1 cellular context compared by ENCODE assay signal in the genomic region with DNA sequence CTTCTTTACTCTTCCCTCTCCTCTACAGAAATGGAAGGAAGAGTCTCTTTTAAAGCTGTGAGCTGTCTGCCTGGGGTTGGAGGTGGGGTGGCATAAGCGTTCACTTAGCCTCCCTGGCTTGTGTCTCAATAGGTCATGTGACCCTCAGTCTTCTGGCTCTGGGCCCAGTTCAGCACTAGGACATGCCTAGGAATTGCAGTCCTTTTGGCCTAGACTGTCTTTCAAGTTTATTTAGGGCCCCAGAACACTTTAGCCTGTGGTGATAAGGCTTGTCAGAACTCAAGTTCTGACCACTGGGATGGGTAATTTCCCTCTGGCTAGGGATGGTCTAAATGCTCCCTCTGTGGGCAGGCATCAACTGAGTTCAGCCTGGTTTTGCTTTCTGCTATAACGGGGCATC.
TF ChIP-seq lines count a peak whose summit lies in the region.

No MANE protein-coding gene starts in this region.

TF ChIP-seq in IMR-90, 13 proteins besides CTCF, POLR2A, EP300 and RAD21:
- TF ChIP-seq CEBPB (IDR thresholded peaks at IDR 0.05; ENCODE audit: low read depth, low read length) (no peak), MAFK (IDR thresholded peaks at IDR 0.05; ENCODE audit: low read depth, low read length) (no peak), MAZ (IDR thresholded peaks at IDR 0.05; ENCODE audit: borderline replicate concordance, low read depth, low read length) (no peak), NFE2L2 (IDR thresholded peaks at IDR 0.05; ENCODE audit: low read depth, low read length) (no peak), FOS (IDR thresholded peaks at IDR 0.05; ENCODE audit: low read depth, low read length) (no peak), CHD1 (IDR thresholded peaks at IDR 0.05; ENCODE audit: low read depth, low read length) (no peak), BHLHE40 (IDR thresholded peaks at IDR 0.05; ENCODE audit: low read depth, low read length) (no peak), USF2 (IDR thresholded peaks at IDR 0.05; ENCODE audit: low read depth, low read length) (peak; percentile 55), SMC3 (IDR thresholded peaks at IDR 0.05; ENCODE audit: low read depth, low read length) (no peak)
